In the genomic region with DNA sequence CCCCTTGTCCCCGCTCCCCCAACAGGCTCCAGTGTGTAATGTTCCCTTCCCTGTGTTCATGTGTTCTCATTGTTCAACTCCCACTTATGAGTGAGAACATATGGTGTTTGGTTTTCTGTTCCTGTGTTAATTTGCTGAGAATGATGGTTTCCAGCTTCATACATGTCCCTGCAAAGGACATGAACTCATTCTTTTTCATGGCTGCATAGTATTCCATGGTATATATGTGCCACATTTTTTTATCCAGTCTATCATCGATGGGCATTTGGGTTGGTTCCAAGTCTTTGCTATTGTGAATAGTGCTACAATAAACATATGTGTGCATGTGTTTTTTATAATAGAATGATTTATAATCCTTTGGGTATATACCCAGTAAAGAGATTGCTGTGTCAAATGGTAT, we compare ENCODE assay signal across 16 cellular contexts. TPM values are rescaled to one million over a fixed set of nuclear protein-coding genes. Genes with fewer than 3 reads are reported as not detected.
"Had no signal": no experiment of that assay in that cellular context is flagged by ENCODE, and none has a peak within 500 bp of the region (broad histone marks: within the 10 kb centered on the region; RNA-seq: fewer than 3 reads in every experiment).

No MANE protein-coding gene starts in this region.

RNA-seq across cellular contexts. Expression of gene SPINK13, which starts 6.5 kb away (rescaled TPM):
- total RNA-seq: temporal lobe, thoracic aorta, thyroid gland, transverse colon, upper lobe of left lung, upper lobe of right lung, ureter, urinary bladder, vagina had no signal
- polyA plus RNA-seq: urinary bladder had no signal

RNA-seq across cellular contexts. Expression of gene MARCOL, which starts 36.8 kb away (rescaled TPM):
- total RNA-seq: stomach, subcutaneous adipose tissue, suprapubic skin, temporal lobe, testis, thoracic aorta, thyroid gland, tibial nerve, transverse colon, upper lobe of left lung, upper lobe of right lung, ureter, urinary bladder, uterus, vagina had no signal
- polyA plus RNA-seq: stomach, thymus, urinary bladder had no signal

RNA-seq across cellular contexts. Expression of gene SPINK7, which starts 37.1 kb away (rescaled TPM):
- total RNA-seq: stomach, subcutaneous adipose tissue, temporal lobe, testis, thoracic aorta, thyroid gland, tibial nerve, transverse colon, upper lobe of left lung, upper lobe of right lung, ureter, urinary bladder, uterus had no signal
- polyA plus RNA-seq: urinary bladder had no signal
